In genomic region chr18:3367491-3368091, GRCh38 we compare ENCODE assay signal across 17 cellular contexts.
DNase-seq lines count a peak whose midpoint lies in the region; ATAC-seq and TF ChIP-seq lines count a peak whose summit lies in the region.
"Had no signal": no experiment of that assay in that cellular context is flagged by ENCODE, and none has a peak within 500 bp of the region (broad histone marks: within the 10 kb centered on the region; RNA-seq: fewer than 3 reads in every experiment).

No MANE protein-coding gene starts in this region.

- no peaks in the 10 kb centered on the region for H3K9me3 ChIP-seq in breast epithelium
- H3K9me3 ChIP-seq: esophagus squamous epithelium had no signal

- no peaks in the 10 kb centered on the region for H3K27me3 Mint-ChIP-seq in mesothelial cell of epicardium (ENCODE audit: low read depth)
- H3K27me3 Mint-ChIP-seq: stimulated activated naive CD8-positive, alpha-beta T cell treated with anti-CD3 and anti-CD28 coated beads, Interleukin-15, amount 100 ng/mL, for 72 hours had no signal

- TF ChIP-seq CTCF in breast epithelium (IDR thresholded peaks at IDR 0.05) (no peak), mesothelial cell of epicardium (IDR thresholded peaks at IDR 0.05; ENCODE audit: unreplicated experiment) (no peak)

- H3K4me3 ChIP-seq in breast epithelium, result no peak overlapping the region
- H3K4me3 ChIP-seq: esophagus squamous epithelium, skin epidermis had no signal

- H3K4me1 ChIP-seq in breast epithelium, result no peaks in the 10 kb centered on the region

- peak overlapping the region; percentile 77 to 85 for H3K27ac ChIP-seq in breast epithelium
- H3K27ac ChIP-seq: esophagus squamous epithelium had no signal

- intact Hi-C loops in breast epithelium (cut with DNase I; ENCODE audit: low total_unique reads), result no loop called here

- peaks cover 14% of the 10 kb centered on the region for H3K4me1 Mint-ChIP-seq in mesothelial cell of epicardium
- H3K4me1 Mint-ChIP-seq: stimulated activated naive CD8-positive, alpha-beta T cell treated with anti-CD3 and anti-CD28 coated beads, Interleukin-15, amount 100 ng/mL, for 72 hours had no signal

- peaks cover 3% of the 10 kb centered on the region for H3K9me3 Mint-ChIP-seq in mesothelial cell of epicardium
- H3K9me3 Mint-ChIP-seq: activated T-cell treated with anti-CD3 and anti-CD28 coated beads, Interleukin-2, amount 50 U/mL, for 72 hours had no signal

- H3K4me3 Mint-ChIP-seq in mesothelial cell of epicardium, result no peak overlapping the region
- H3K4me3 Mint-ChIP-seq: activated T-cell treated with anti-CD3 and anti-CD28 coated beads, Interleukin-2, amount 50 U/mL, for 72 hours; stimulated activated naive CD8-positive, alpha-beta T cell treated with anti-CD3 and anti-CD28 coated beads, Interleukin-15, amount 100 ng/mL, for 72 hours had no signal

- TF ChIP-seq POLR2A in breast epithelium (IDR thresholded peaks at IDR 0.05), result no peak

- peak overlapping the region; percentile 62 for H3K27ac Mint-ChIP-seq in mesothelial cell of epicardium
- H3K27ac Mint-ChIP-seq: activated T-cell treated with anti-CD3 and anti-CD28 coated beads, Interleukin-2, amount 50 U/mL, for 72 hours; stimulated activated naive CD8-positive, alpha-beta T cell treated with anti-CD3 and anti-CD28 coated beads, Interleukin-15, amount 100 ng/mL, for 72 hours had no signal

- H3K27me3 ChIP-seq in breast epithelium, result no peaks in the 10 kb centered on the region
- H3K27me3 ChIP-seq: esophagus squamous epithelium had no signal

- DNase-seq in EH (ENCODE audit: low read depth), result peak; percentile 73
- peak; percentile 1 for DNase-seq in MV-4-11 (lab: John Stamatoyannopoulos, UW)
- no peak for DNase-seq in breast epithelium (ENCODE audit: low spot score in 2 of 2)
- no peak for DNase-seq in mesothelial cell of epicardium (ENCODE audit: low spot score in 2 of 2, unreplicated experiment in 2 of 2)
- no peak for DNase-seq in NCI-H2081 (lab: John Stamatoyannopoulos, UW)
- no peak for DNase-seq in C1 segment of cervical spinal cord (lab: John Stamatoyannopoulos, UW)
- DNase-seq in activated gamma-delta T cell treated with Interleukin-2 at 50 U/mL for 16 hours, result no peak
- DNase-seq: activated CD4-positive, alpha-beta T cell treated with anti-CD3 and anti-CD28 coated beads, Interleukin-2, amount 50 U/mL, for 48 hours; activated T-cell treated with anti-CD3 and anti-CD28 coated beads, Interleukin-2, amount 50 U/mL, for 72 hours; amniotic stem cell; dermis blood vessel endothelial cell; esophagus squamous epithelium; H7; SHP77 treated with DMSO at 0.1 percent for 48 hours; stimulated activated naive CD8-positive, alpha-beta T cell treated with anti-CD3 and anti-CD28 coated beads, Interleukin-15, amount 100 ng/mL, for 72 hours had no signal

- H3K36me3 Mint-ChIP-seq in mesothelial cell of epicardium, result no peaks in the 10 kb centered on the region

- H3K36me3 ChIP-seq in breast epithelium, result no peaks in the 10 kb centered on the region
- H3K36me3 ChIP-seq: esophagus squamous epithelium had no signal

- ATAC-seq in GM21529 (IDR thresholded peaks at IDR 0.05; ENCODE audit: unreplicated experiment), result no peak
- ATAC-seq: activated T-cell treated with anti-CD3 and anti-CD28 coated beads, Interleukin-2, amount 50 U/mL, for 72 hours; stimulated activated naive CD8-positive, alpha-beta T cell treated with anti-CD3 and anti-CD28 coated beads, Interleukin-15, amount 100 ng/mL, for 72 hours had no signal

Comparison
In these comparisons a context has a peak if more than half of its experiments do, and no peak if none do; other contexts are left out.
1. DNase-seq: peak in EH (single experiment) and MV-4-11 (single experiment); none in breast epithelium (0 of 2), mesothelial cell of epicardium (0 of 2), NCI-H2081 (0 of 2), C1 segment of cervical spinal cord (0 of 14) and activated gamma-delta T cell treated with Interleukin-2 at 50 U/mL for 16 hours (single experiment).